1 cellular context compared by ENCODE assay signal in the genomic region with DNA sequence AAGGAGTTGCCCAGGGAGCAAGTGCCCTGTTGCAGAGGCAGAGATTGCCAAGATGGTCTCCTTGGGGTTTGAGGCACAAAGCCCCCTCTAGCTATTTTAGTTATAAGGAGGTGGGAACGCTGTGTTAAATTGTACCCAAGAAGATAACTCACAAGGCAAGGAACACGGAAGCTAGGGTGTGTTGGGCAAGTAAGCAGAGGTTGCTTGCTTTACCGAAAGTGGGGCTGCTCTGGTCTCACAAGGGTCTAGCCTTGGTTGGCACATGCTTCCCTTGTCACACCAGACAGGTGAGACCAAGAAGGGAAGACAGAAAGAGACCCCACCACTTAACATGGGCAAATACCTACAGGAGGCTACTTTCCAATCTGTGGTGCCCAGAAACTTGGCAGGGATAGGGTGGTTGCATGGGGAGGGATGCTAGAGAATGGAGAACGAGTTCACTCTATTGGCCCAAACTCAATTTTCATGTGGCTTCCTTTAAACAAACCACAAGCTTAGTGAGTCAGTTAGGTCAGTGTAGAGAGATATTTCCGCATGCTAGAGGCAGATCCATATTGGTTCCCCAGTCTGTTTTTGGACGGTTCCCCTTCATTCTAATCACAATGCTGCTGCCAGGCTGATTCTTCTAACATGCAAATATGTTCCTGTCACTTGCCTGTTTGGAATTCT.
TF ChIP-seq lines count a peak whose summit lies in the region.

No MANE protein-coding gene starts in this region.

TF ChIP-seq in H1, 55 proteins besides CTCF, POLR2A, EP300 and RAD21:
- TF ChIP-seq, protein P1, sequence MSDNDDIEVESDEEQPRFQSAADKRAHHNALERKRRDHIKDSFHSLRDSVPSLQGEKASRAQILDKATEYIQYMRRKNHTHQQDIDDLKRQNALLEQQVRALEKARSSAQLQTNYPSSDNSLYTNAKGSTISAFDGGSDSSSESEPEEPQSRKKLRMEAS (IDR thresholded peaks at IDR 0.05), result no peak
- TF ChIP-seq, protein P2, sequence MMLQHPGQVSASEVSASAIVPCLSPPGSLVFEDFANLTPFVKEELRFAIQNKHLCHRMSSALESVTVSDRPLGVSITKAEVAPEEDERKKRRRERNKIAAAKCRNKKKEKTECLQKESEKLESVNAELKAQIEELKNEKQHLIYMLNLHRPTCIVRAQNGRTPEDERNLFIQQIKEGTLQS (IDR thresholded peaks at IDR 0.05; ENCODE audit: insufficient read depth, low read depth, low read length), result no peak
- TF ChIP-seq SUZ12 (IDR thresholded peaks at IDR 0.05; ENCODE audit: low read length) (peak; percentile 58; the same call in 1 of the 2 replicates), GABPA (IDR thresholded peaks at IDR 0.05; ENCODE audit: borderline replicate concordance, insufficient read depth, low read length) (no peak), RNF2 (IDR thresholded peaks at IDR 0.05; ENCODE audit: borderline replicate concordance, low read depth, low read length, missing control alignments, poor library complexity, severe bottlenecking) (peak; percentile 56), EZH2 (IDR thresholded peaks at IDR 0.05; ENCODE audit: low read depth, low read length, severe bottlenecking) (peak; percentile 65)
